Comparison of ENCODE assay signal across 9 cellular contexts in the genomic region with DNA sequence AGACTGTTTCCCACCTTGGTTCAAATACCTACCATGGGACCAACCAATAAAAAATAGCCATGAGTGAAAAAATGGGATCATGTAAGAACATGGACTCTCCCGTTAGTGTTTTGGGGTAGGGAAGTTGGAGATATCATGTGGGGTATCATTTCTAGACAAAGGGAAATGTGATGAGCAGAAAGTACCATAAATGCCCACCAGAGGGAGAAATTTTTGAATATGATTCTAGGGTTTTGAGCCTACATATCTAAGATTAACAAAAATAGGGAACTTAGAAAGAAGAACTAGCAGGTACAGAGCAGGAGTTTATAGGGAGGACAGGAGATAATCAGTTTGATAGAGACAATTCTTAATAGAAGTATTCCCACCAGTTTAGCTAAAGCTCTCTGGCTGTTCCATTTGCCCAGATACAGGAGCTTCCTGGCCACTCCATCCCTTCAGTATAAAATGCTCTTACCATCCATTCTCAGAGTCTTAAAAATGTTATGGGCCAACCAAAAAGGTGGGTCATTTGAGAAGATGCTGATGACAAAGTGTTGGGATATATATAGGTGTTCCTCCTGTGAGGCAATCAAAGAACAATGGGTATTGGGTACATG. TPM values are rescaled to one million over a fixed set of nuclear protein-coding genes. Genes with fewer than 3 reads are reported as not detected.
DNase-seq lines count a peak whose midpoint lies in the region; ATAC-seq, FAIRE-seq and TF ChIP-seq lines count a peak whose summit lies in the region.
"Had no signal": no experiment of that assay in that cellular context is flagged by ENCODE, and none has a peak within 500 bp of the region (broad histone marks: within the 10 kb centered on the region; RNA-seq: fewer than 3 reads in every experiment).

No MANE protein-coding gene starts in this region.

- H3K27me3 Mint-ChIP-seq in nephron (ENCODE audit: low read depth) = no peaks in the 10 kb centered on the region

- 0 out of 3 replicates have a peak, but pooled peaks cover 1% of the 10 kb centered on the region for H3K36me3 ChIP-seq in K562 (ENCODE audit: control insufficient read depth, insufficient read depth, low read length)
- H3K36me3 ChIP-seq: BLaER1 had no signal

- TF ChIP-seq CTCF in K562 (IDR thresholded peaks at IDR 0.05 in 2 of 3, conservative IDR thresholded peaks at IDR 0.05 in 1 of 3; ENCODE audit: insufficient read depth in 2 of 3, low read depth in 1 of 3, low read length in 3 of 3) (peak; percentile 4 to 46 (median 39); a peak in 3 of 6 replicates), nephron (IDR thresholded peaks at IDR 0.05; ENCODE audit: unreplicated experiment in 3 of 3) (peak; percentile 62 to 72 (median 62))

- no peaks in the 10 kb centered on the region for H3K9me1 ChIP-seq in K562 (ENCODE audit: control insufficient read depth, insufficient read depth, low read length)

- TF ChIP-seq RAD21 in K562 (CRISPR knock-in tag; conservative IDR thresholded peaks at IDR 0.05 in 1 of 2, IDR thresholded peaks at IDR 0.05 in 1 of 2) = peak in 1 of 2 experiments; percentile 19; a peak in 1 of 4 replicates

- peaks cover 4% of the 10 kb centered on the region for H3K4me1 Mint-ChIP-seq in nephron

- H3K27ac ChIP-seq in K562 (ENCODE audit: extremely low read depth, low read depth, low read length) = no peak overlapping the region
- H3K27ac ChIP-seq: BLaER1 had no signal

- intact Hi-C loops in K562 (cut with micrococcal nuclease) = loop anchor here (10.0 kb wide), 1 partner anchor 562 kb away; a partner anchor contains a TSS

- no peaks in the 10 kb centered on the region for H3K36me3 Mint-ChIP-seq in nephron (ENCODE audit: low read depth)

- no peak for ATAC-seq in K562
- no peak for ATAC-seq in GM18861 (IDR thresholded peaks at IDR 0.05; ENCODE audit: unreplicated experiment)
- ATAC-seq in activated CD4-positive, CD25-positive, alpha-beta regulatory T cell treated with anti-CD3 and anti-CD28 coated beads, Interleukin-2, amount 50 U/mL, for 24 hours = no peak

- in situ Hi-C loops in K562 (cut with MboI) = loop anchor here (5.0 kb wide), 1 partner anchor 385 kb away; no protein-coding TSS in a partner anchor

- POLR2A ChIA-PET in K562 (lab: Yijun Ruan, JAX) = no interaction called here

- no peak overlapping the region for H3K27ac Mint-ChIP-seq in nephron

- CTCF ChIA-PET in K562 (lab: Yijun Ruan, JAX; ENCODE audit: low intra/inter-chr PET ratio) = no interaction called here

- no peaks in the 10 kb centered on the region for H3K27me3 ChIP-seq in K562 (ENCODE audit: control insufficient read depth in 2 of 2, insufficient read depth in 2 of 2, low read length in 2 of 2)
- H3K27me3 ChIP-seq: BLaER1 had no signal

- BruUV-seq in K562 (replicated peaks; lab: Mats Ljungman, UMichigan) = no TSS peak

- TF ChIP-seq POLR2A in K562 (conservative IDR thresholded peaks at IDR 0.05) = no peak

- FAIRE-seq in K562 (lab: Jason Lieb, UNC) = no peak

- DNase-seq in DMS53 (lab: John Stamatoyannopoulos, UW) (peak; percentile 51), DMS53 treated with DMSO at 0.1 percent for 48 hours (lab: John Stamatoyannopoulos, UW; ENCODE audit: unreplicated experiment) (no peak), NCI-H1105 treated with DMSO at 0.1 percent for 48 hours (lab: John Stamatoyannopoulos, UW) (peak; percentile 30), K562 (ENCODE audit: extremely low read depth in 1 of 4, low spot score in 3 of 4) (peak in 3 of 4 experiments; percentile 14 to 51 (median 15)), GOT3 (lab: John Stamatoyannopoulos, UW) (no peak)

- no peak overlapping the region for H3K9ac ChIP-seq in K562 (ENCODE audit: insufficient read depth in 1 of 2, low read depth in 2 of 2, low read length in 2 of 2)
- H3K9ac ChIP-seq: BLaER1 had no signal

- H3K9me3 ChIP-seq in K562 (replicated peaks; ENCODE audit: control insufficient read depth, insufficient read depth, low read depth, low read length) = no peaks in the 10 kb centered on the region; the same call in 1 of the 2 replicates
- H3K9me3 ChIP-seq: BLaER1 had no signal

- H3K79me2 ChIP-seq in K562 (ENCODE audit: control insufficient read depth, insufficient read depth, low read length) = peaks cover 16% of the 10 kb centered on the region

- no peak overlapping the region for H3K4me2 ChIP-seq in K562 (ENCODE audit: insufficient read depth, low read length)
- H3K4me2 ChIP-seq: BLaER1 had no signal

- peak overlapping the region; percentile 19; the same call in 1 of the 2 replicates for H2AFZ ChIP-seq in K562 (ENCODE audit: low read depth, low read length)

- no peak overlapping the region for H3K4me3 ChIP-seq in K562
- H3K4me3 ChIP-seq: BLaER1 had no signal

- H3K4me1 ChIP-seq in K562 (replicated peaks in 1 of 2; ENCODE audit: control insufficient read depth in 2 of 2, insufficient read depth in 2 of 2, low read length in 2 of 2) = peaks cover 13 to 14% of the 10 kb centered on the region in 2 experiments; a peak in 4 of 5 replicates

- no peaks in the 10 kb centered on the region for H4K20me1 ChIP-seq in K562 (replicated peaks; ENCODE audit: control insufficient read depth, insufficient read depth, low read length)

- 0% methylated on average over 1 of the region's 1 CpG for whole genome bisulfite sequencing in K562 (ENCODE audit: insufficient coverage, low coverage, missing lambda C conversion rate)

- no peak for TF ChIP-seq EP300 in K562 (IDR thresholded peaks at IDR 0.05; ENCODE audit: low read length)

- no peaks in the 10 kb centered on the region for H3K9me3 Mint-ChIP-seq in nephron

- peak overlapping the region; percentile 3 to 61 (median 13) for H3K4me3 Mint-ChIP-seq in nephron

TF ChIP-seq in K562, 482 proteins besides CTCF, POLR2A, EP300 and RAD21:
- no peak for TF ChIP-seq DNMT1 (IDR thresholded peaks at IDR 0.05)
- TF ChIP-seq, protein P1, sequence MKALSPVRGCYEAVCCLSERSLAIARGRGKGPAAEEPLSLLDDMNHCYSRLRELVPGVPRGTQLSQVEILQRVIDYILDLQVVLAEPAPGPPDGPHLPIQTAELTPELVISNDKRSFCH (CRISPR knock-in tag; IDR thresholded peaks at IDR 0.05) = no peak
- TF ChIP-seq, protein P1 (tag; IDR thresholded peaks at IDR 0.05) = no peak
TF ChIP-seq in K562: peak in this region for 0.

RNA-seq across cellular contexts. Expression of a gene that starts 3.6 kb away (rescaled TPM):
- 66.8 and 112 TPM in 2 replicates for total RNA-seq in K562 (2011; cell fraction: chromatin; rRNA removed; ENCODE audit: low replicate concordance)
- 37.4 and 46.7 TPM in 2 replicates for total RNA-seq in K562 (2011; cell fraction: nucleolus; rRNA removed)
- total RNA-seq in K562 (2011; cell fraction: nucleoplasm; rRNA removed) = 59.3 and 65.6 TPM in 2 replicates
- total RNA-seq in K562 (2014; rRNA removed) = 42.4 and 43.8 TPM in 2 replicates
- total RNA-seq in K562 (2014; rRNA removed; fragmentation: Illumina TruSeq; extraction: Trizol) = 24.8 and 28.4 TPM in 2 replicates
- 17.7 and 18.9 TPM in 2 replicates for total RNA-seq in K562 (2015; rRNA removed; fragmentation: Illumina TruSeq; extraction: Trizol)
- 28.4 and 31.4 TPM in 2 replicates for total RNA-seq in K562 (2021)
- polyA plus RNA-seq in K562 (2011; rRNA removed) = 76.7 and 82.1 TPM in 2 replicates
- polyA plus RNA-seq in K562 (2011; cell fraction: cytosol; rRNA removed) = 46.4 and 49.0 TPM in 2 replicates
- 122 and 125 TPM in 2 replicates for polyA plus RNA-seq in K562 (2011; cell fraction: nucleus; rRNA removed)
- 31.4 and 34.0 TPM in 2 replicates for polyA plus RNA-seq in K562 (2012)
- 20.7 and 25.7 TPM in 2 replicates for polyA plus RNA-seq in K562 (2014; fragmentation: Illumina TruSeq; extraction: Trizol)
- polyA plus RNA-seq in K562 (2014; fragmentation: Nextera tagmentation; extraction: Ambion mirVana) = 10 to 100 TPM; 14.6 to 17.4 TPM
- polyA plus RNA-seq in K562 (2014; rRNA removed) = 23.0 and 28.6 TPM in 2 replicates
- 54.0 and 58.4 TPM in 2 replicates for polyA minus RNA-seq in K562 (2011; rRNA and poly(A)+ RNA removed)
- polyA minus RNA-seq in K562 (2011; cell fraction: cytosol; rRNA and poly(A)+ RNA removed) = 27.6 and 36.0 TPM in 2 replicates
- polyA minus RNA-seq in K562 (2011; cell fraction: nucleus; rRNA and poly(A)+ RNA removed) = 38.9 and 49.3 TPM in 2 replicates

Comparison
In these comparisons a context has a peak if more than half of its experiments do, and no peak if none do; other contexts are left out.
1. DNase-seq: peak in DMS53 (single experiment), NCI-H1105 treated with DMSO at 0.1 percent for 48 hours (single experiment) and K562 (3 of 4); none in DMS53 treated with DMSO at 0.1 percent for 48 hours (single experiment) and GOT3 (single experiment).